ENCODE assay signal across 8 cellular contexts in the genomic region with DNA sequence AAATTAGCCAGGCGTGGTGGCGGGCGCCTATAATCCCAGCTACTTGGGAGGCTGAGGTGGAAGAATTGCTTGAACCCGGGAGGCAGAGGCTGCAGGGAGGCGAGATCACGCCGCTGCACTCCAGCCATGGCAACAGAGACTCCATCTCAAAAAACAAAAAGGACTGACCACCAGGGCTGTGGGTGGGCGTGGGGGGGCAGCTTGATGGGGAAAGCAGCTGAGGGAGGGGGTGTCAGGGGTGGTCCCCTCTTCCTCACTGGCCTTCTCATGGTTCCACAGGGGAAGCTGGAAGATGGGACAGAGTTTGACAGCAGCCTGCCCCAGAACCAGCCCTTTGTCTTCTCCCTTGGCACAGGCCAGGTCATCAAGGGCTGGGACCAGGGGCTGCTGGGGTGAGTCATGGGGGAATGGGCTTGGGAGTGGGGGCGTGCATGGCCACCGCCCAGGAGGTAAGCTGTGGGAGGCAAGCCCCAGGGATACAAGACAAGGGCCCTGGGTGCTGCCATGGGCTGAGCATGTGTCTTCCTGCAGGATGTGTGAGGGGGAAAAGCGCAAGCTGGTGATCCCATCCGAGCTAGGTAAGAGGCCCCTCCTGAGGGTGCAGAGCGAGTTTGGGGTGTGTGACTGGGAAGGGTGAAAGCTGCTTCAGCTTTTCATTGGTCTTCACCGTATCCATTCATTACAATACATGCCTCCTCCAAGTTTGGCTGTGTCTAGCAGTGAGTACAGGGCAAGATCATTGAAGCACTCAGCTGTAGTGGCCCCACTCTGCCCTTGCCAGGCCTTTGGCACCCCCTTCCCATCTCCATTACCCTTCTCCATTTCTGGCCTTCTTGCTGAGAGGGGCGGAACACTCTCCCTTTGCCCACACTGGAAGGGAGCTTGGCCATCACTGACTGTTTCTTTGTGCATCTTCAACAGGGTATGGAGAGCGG. TPM values are rescaled to one million over a fixed set of nuclear protein-coding genes. Genes with fewer than 3 reads are reported as not detected.
A peak's percentile ranks its signal among the peaks of the same experiment; 100 is the strongest.
DNase-seq lines count a peak whose midpoint lies in the region; ATAC-seq, FAIRE-seq and TF ChIP-seq lines count a peak whose summit lies in the region.

No MANE protein-coding gene starts in this region.

- CTCF ChIA-PET in activated CD8-positive, alpha-beta memory T cell treated with anti-CD3 and anti-CD28 coated beads, Interleukin-2, amount 10 ng/mL, durations not matched to agents 7 days and 5 days (lab: Charles Lee), result interaction anchor here (0.7 to 12.3 kb wide), 9 partner anchors 7 to 88 kb away, joined by 3 to 146 read pairs (median 5); partner anchors contain the start of genes CATSPERZ, ESRRA, FERMT3 and NUDT22
- CTCF ChIA-PET in activated CD4-positive, alpha-beta memory T cell treated with anti-CD3 and anti-CD28 coated beads for 36 hours (lab: Charles Lee), result interaction anchor here (0.8 to 5.0 kb wide), 6 partner anchors 8 to 297 kb away, joined by 3 to 28 read pairs (median 10); partner anchors contain the start of genes CATSPERZ, ESRRA and PLCB3

- no peak overlapping the region for H3K9ac ChIP-seq in keratinocyte (ENCODE audit: control insufficient read depth, extremely low read depth, insufficient read depth, low read length)

- 89% methylated on average over 14 of the region's 16 CpGs for WGBS in suprapubic skin

- TF ChIP-seq CTCF in keratinocyte (optimal IDR thresholded peaks at IDR 0.05 in 1 of 3, IDR thresholded peaks at IDR 0.05 in 1 of 3, conservative IDR thresholded peaks at IDR 0.05 in 1 of 3; ENCODE audit: extremely low read depth in 1 of 3, insufficient read depth in 2 of 3, low read length in 3 of 3), result no peak
- no peak for TF ChIP-seq CTCF in suprapubic skin (IDR thresholded peaks at IDR 0.05)

- DNase-seq in activated CD8-positive, alpha-beta memory T cell treated with anti-CD3 and anti-CD28 coated beads, Interleukin-2, amount 10 ng/mL, durations not matched to agents 7 days and 5 days, result no peak
- no peak for DNase-seq in activated CD8-positive, alpha-beta memory T cell treated with anti-CD3 and anti-CD28 coated beads, Interleukin-2, amount 50 U/mL, for 48 hours
- DNase-seq in activated CD4-positive, alpha-beta memory T cell treated with anti-CD3 and anti-CD28 coated beads for 36 hours, result no peak
- DNase-seq in keratinocyte (ENCODE audit: low read depth, low spot score), result no peak
- no peak for DNase-seq in suprapubic skin (ENCODE audit: low spot score in 2 of 2)
- DNase-seq in COLO829 (ENCODE audit: low spot score), result no peak

- POLR2A ChIA-PET in activated CD4-positive, alpha-beta memory T cell treated with anti-CD3 and anti-CD28 coated beads for 36 hours (lab: Charles Lee), result interaction anchor here (1.1 to 4.3 kb wide), 7 partner anchors 9 to 38 kb away, joined by 3 to 14 read pairs (median 6); partner anchors contain the start of genes FERMT3, NUDT22 and TRPT1

- H3K4me1 Mint-ChIP-seq in activated CD8-positive, alpha-beta memory T cell treated with anti-CD3 and anti-CD28 coated beads, Interleukin-2, amount 10 ng/mL, durations not matched to agents 7 days and 5 days, result peaks cover 44% of the 10 kb centered on the region
- H3K4me1 Mint-ChIP-seq in activated CD4-positive, alpha-beta memory T cell treated with anti-CD3 and anti-CD28 coated beads for 36 hours (ENCODE audit: low read depth), result peaks cover 35% of the 10 kb centered on the region

- H4K20me1 ChIP-seq in keratinocyte (ENCODE audit: control insufficient read depth, extremely low read depth, insufficient read depth, low read length), result no peaks in the 10 kb centered on the region

- intact Hi-C loops in activated CD4-positive, alpha-beta memory T cell treated with anti-CD3 and anti-CD28 coated beads for 36 hours (cut with micrococcal nuclease), result loop anchor here (10.0 kb wide), 1 partner anchor 872 kb away; the partner anchor contains the start of genes TM7SF2 and ZNHIT2

- no peaks in the 10 kb centered on the region for H3K27me3 Mint-ChIP-seq in activated CD8-positive, alpha-beta memory T cell treated with anti-CD3 and anti-CD28 coated beads, Interleukin-2, amount 10 ng/mL, durations not matched to agents 7 days and 5 days
- no peaks in the 10 kb centered on the region for H3K27me3 Mint-ChIP-seq in activated CD4-positive, alpha-beta memory T cell treated with anti-CD3 and anti-CD28 coated beads for 36 hours

- H3K27ac ChIP-seq in keratinocyte (ENCODE audit: control insufficient read depth, insufficient read depth, low read length) (peak overlapping the region; percentile 2), suprapubic skin (peak overlapping the region; percentile 97)

- H3K4me3 Mint-ChIP-seq in activated CD8-positive, alpha-beta memory T cell treated with anti-CD3 and anti-CD28 coated beads, Interleukin-2, amount 10 ng/mL, durations not matched to agents 7 days and 5 days, result peak overlapping the region; percentile 83
- H3K4me3 Mint-ChIP-seq in activated CD4-positive, alpha-beta memory T cell treated with anti-CD3 and anti-CD28 coated beads for 36 hours, result peak overlapping the region; percentile 89

- H3K36me3 Mint-ChIP-seq in activated CD8-positive, alpha-beta memory T cell treated with anti-CD3 and anti-CD28 coated beads, Interleukin-2, amount 10 ng/mL, durations not matched to agents 7 days and 5 days, result no peaks in the 10 kb centered on the region
- peaks cover 14% of the 10 kb centered on the region for H3K36me3 Mint-ChIP-seq in activated CD4-positive, alpha-beta memory T cell treated with anti-CD3 and anti-CD28 coated beads for 36 hours

- H3K79me2 ChIP-seq in keratinocyte (ENCODE audit: control insufficient read depth, insufficient read depth, low read length), result peaks cover 26% of the 10 kb centered on the region

- H2AFZ ChIP-seq in keratinocyte (ENCODE audit: control insufficient read depth, low read length), result no peak overlapping the region

- peaks cover 11 to 23% of the 10 kb centered on the region in 2 experiments for H3K36me3 ChIP-seq in keratinocyte (ENCODE audit: control insufficient read depth in 2 of 2, extremely low read depth in 1 of 2, insufficient read depth in 2 of 2, low read length in 2 of 2)
- peaks cover 23% of the 10 kb centered on the region for H3K36me3 ChIP-seq in suprapubic skin

- no peaks in the 10 kb centered on the region for H3K9me3 ChIP-seq in keratinocyte (ENCODE audit: control insufficient read depth, low read depth, low read length)
- H3K9me3 ChIP-seq in suprapubic skin, result no peaks in the 10 kb centered on the region

- dilution Hi-C loops in keratinocyte (cut with MboI; ENCODE audit: extremely low pct_ligation_motif_present, low sequenced_read_pairs), result no loop called here

- peak overlapping the region; percentile 95 for H3K27ac Mint-ChIP-seq in activated CD8-positive, alpha-beta memory T cell treated with anti-CD3 and anti-CD28 coated beads, Interleukin-2, amount 10 ng/mL, durations not matched to agents 7 days and 5 days
- H3K27ac Mint-ChIP-seq in activated CD4-positive, alpha-beta memory T cell treated with anti-CD3 and anti-CD28 coated beads for 36 hours, result peak overlapping the region; percentile 98

- no peak for ATAC-seq in activated CD8-positive, alpha-beta memory T cell treated with anti-CD3 and anti-CD28 coated beads, Interleukin-2, amount 10 ng/mL, durations not matched to agents 7 days and 5 days
- ATAC-seq in HG03521 (IDR thresholded peaks at IDR 0.05; ENCODE audit: unreplicated experiment), result no peak
- no peak for ATAC-seq in HG03432 (IDR thresholded peaks at IDR 0.05; ENCODE audit: unreplicated experiment)

- H3K27me3 ChIP-seq in keratinocyte (ENCODE audit: control insufficient read depth, extremely low read depth, insufficient read depth, low read length), result no peaks in the 10 kb centered on the region
- H3K27me3 ChIP-seq in suprapubic skin, result no peaks in the 10 kb centered on the region

- FAIRE-seq in keratinocyte (lab: Jason Lieb, UNC), result no peak

- H3K4me1 ChIP-seq in keratinocyte (ENCODE audit: control insufficient read depth, extremely low read depth, insufficient read depth, low read length) (peaks cover 40% of the 10 kb centered on the region), suprapubic skin (peaks cover 76% of the 10 kb centered on the region)

- peak overlapping the region in 1 of 3 experiments; percentile 72 for H3K4me3 ChIP-seq in keratinocyte (ENCODE audit: control insufficient read depth in 2 of 3, extremely low read depth in 1 of 3, insufficient read depth in 2 of 3, low read depth in 1 of 3, low read length in 3 of 3)
- peak overlapping the region; percentile 84 for H3K4me3 ChIP-seq in suprapubic skin

- H3K9me1 ChIP-seq in keratinocyte (ENCODE audit: control insufficient read depth, extremely low read depth, insufficient read depth, low read length), result no peaks in the 10 kb centered on the region

- H3K9me3 Mint-ChIP-seq in activated CD8-positive, alpha-beta memory T cell treated with anti-CD3 and anti-CD28 coated beads, Interleukin-2, amount 10 ng/mL, durations not matched to agents 7 days and 5 days (ENCODE audit: low read depth), result no peaks in the 10 kb centered on the region
- H3K9me3 Mint-ChIP-seq in activated CD4-positive, alpha-beta memory T cell treated with anti-CD3 and anti-CD28 coated beads for 36 hours, result no peaks in the 10 kb centered on the region

- peak overlapping the region; percentile 67 for H3K4me2 ChIP-seq in keratinocyte (ENCODE audit: control insufficient read depth, extremely low read depth, insufficient read depth, low read depth, low read length)

- no peak for TF ChIP-seq EP300 in suprapubic skin (IDR thresholded peaks at IDR 0.05)

- no peak for TF ChIP-seq POLR2A in suprapubic skin (IDR thresholded peaks at IDR 0.05)

RNA-seq across cellular contexts. Expression of gene FKBP2, which starts 2.3 kb away (rescaled TPM):
- total RNA-seq in activated CD8-positive, alpha-beta memory T cell treated with anti-CD3 and anti-CD28 coated beads, Interleukin-2, amount 10 ng/mL, durations not matched to agents 7 days and 5 days, result 10 to 100 TPM; 23.4 to 23.9 TPM
- total RNA-seq in activated CD4-positive, alpha-beta memory T cell treated with anti-CD3 and anti-CD28 coated beads for 36 hours, result 10 to 100 TPM; 28.7 to 34.9 TPM
- 40.3 to 57.7 TPM (median 51.9 TPM) in 3 replicates for polyA plus RNA-seq in keratinocyte
- polyA plus RNA-seq in keratinocyte (2011; ENCODE audit: low read depth), result 13.5 TPM
- polyA plus RNA-seq in keratinocyte (2011; cell fraction: cytosol; rRNA removed), result 25.4 and 60.1 TPM in 2 replicates
- 36.5 and 39.2 TPM in 2 replicates for polyA plus RNA-seq in keratinocyte (2011; cell fraction: nucleus; rRNA removed)
- polyA plus RNA-seq in keratinocyte (2012; ENCODE audit: low replicate concordance), result 59.4 and 124 TPM in 2 replicates
- 19.1 to 44.3 TPM (median 19.4 TPM) in 3 replicates for polyA minus RNA-seq in keratinocyte
- polyA minus RNA-seq in keratinocyte (2011; cell fraction: cytosol; rRNA and poly(A)+ RNA removed), result 48.7 TPM
- polyA minus RNA-seq in keratinocyte (2011; cell fraction: nucleus; rRNA and poly(A)+ RNA removed), result 10.8 and 13.9 TPM in 2 replicates
- total RNA-seq in suprapubic skin, result 10 to 100 TPM; 43.9 to 64.7 (median 53.4) TPM

RNA-seq across cellular contexts. Expression of gene PPP1R14B, which starts 3.6 kb away (rescaled TPM):
- total RNA-seq in activated CD8-positive, alpha-beta memory T cell treated with anti-CD3 and anti-CD28 coated beads, Interleukin-2, amount 10 ng/mL, durations not matched to agents 7 days and 5 days, result 100 to 1,000 TPM; 142 to 177 TPM
- 100 to 1,000 TPM; 238 to 242 TPM for total RNA-seq in activated CD4-positive, alpha-beta memory T cell treated with anti-CD3 and anti-CD28 coated beads for 36 hours
- polyA plus RNA-seq in keratinocyte, result 182 to 254 TPM (median 208 TPM) in 3 replicates
- 228 TPM for polyA plus RNA-seq in keratinocyte (2011; ENCODE audit: low read depth)
- polyA plus RNA-seq in keratinocyte (2011; cell fraction: cytosol; rRNA removed), result 136 and 242 TPM in 2 replicates
- polyA plus RNA-seq in keratinocyte (2011; cell fraction: nucleus; rRNA removed), result 88.4 and 97.8 TPM in 2 replicates
- 206 and 370 TPM in 2 replicates for polyA plus RNA-seq in keratinocyte (2012; ENCODE audit: low replicate concordance)
- polyA minus RNA-seq in keratinocyte, result 67.7 to 176 TPM (median 81.0 TPM) in 3 replicates
- 142 TPM for polyA minus RNA-seq in keratinocyte (2011; cell fraction: cytosol; rRNA and poly(A)+ RNA removed)
- 24.2 and 30.3 TPM in 2 replicates for polyA minus RNA-seq in keratinocyte (2011; cell fraction: nucleus; rRNA and poly(A)+ RNA removed)
- 100 to 1,000 TPM; 127 to 220 (median 158) TPM for total RNA-seq in suprapubic skin

RNA-seq across cellular contexts. Expression of gene PLCB3, which starts 8.1 kb away (rescaled TPM):
- 10 to 100 TPM; 18.1 to 20.4 TPM for total RNA-seq in activated CD8-positive, alpha-beta memory T cell treated with anti-CD3 and anti-CD28 coated beads, Interleukin-2, amount 10 ng/mL, durations not matched to agents 7 days and 5 days
- total RNA-seq in activated CD4-positive, alpha-beta memory T cell treated with anti-CD3 and anti-CD28 coated beads for 36 hours, result 10 to 100 TPM; 10.4 to 12.3 TPM
- polyA plus RNA-seq in keratinocyte, result 32.5 to 46.9 TPM (median 42.0 TPM) in 3 replicates
- 22.4 TPM for polyA plus RNA-seq in keratinocyte (2011; ENCODE audit: low read depth)
- polyA plus RNA-seq in keratinocyte (2011; cell fraction: cytosol; rRNA removed), result 24.4 and 45.9 TPM in 2 replicates
- polyA plus RNA-seq in keratinocyte (2011; cell fraction: nucleus; rRNA removed), result 80.0 and 97.8 TPM in 2 replicates
- 23.8 and 55.9 TPM in 2 replicates for polyA plus RNA-seq in keratinocyte (2012; ENCODE audit: low replicate concordance)
- 59.1 to 134 TPM (median 63.1 TPM) in 3 replicates for polyA minus RNA-seq in keratinocyte
- polyA minus RNA-seq in keratinocyte (2011; cell fraction: cytosol; rRNA and poly(A)+ RNA removed), result 84.8 TPM
- 55.3 and 67.1 TPM in 2 replicates for polyA minus RNA-seq in keratinocyte (2011; cell fraction: nucleus; rRNA and poly(A)+ RNA removed)
- total RNA-seq in suprapubic skin, result 10 to 100 TPM; 33.3 to 46.9 (median 36.3) TPM

RNA-seq across cellular contexts. Expression of gene VEGFB, which starts 8.8 kb away (rescaled TPM):
- total RNA-seq in activated CD8-positive, alpha-beta memory T cell treated with anti-CD3 and anti-CD28 coated beads, Interleukin-2, amount 10 ng/mL, durations not matched to agents 7 days and 5 days, result 10 to 100 TPM; 53.4 to 54.8 TPM
- total RNA-seq in activated CD4-positive, alpha-beta memory T cell treated with anti-CD3 and anti-CD28 coated beads for 36 hours, result 10 to 100 TPM; 78.9 to 82.1 TPM
- 9.7 to 23.3 TPM (median 10.0 TPM) in 3 replicates for polyA plus RNA-seq in keratinocyte
- 9.0 TPM for polyA plus RNA-seq in keratinocyte (2011; ENCODE audit: low read depth)
- 11.0 and 16.3 TPM in 2 replicates for polyA plus RNA-seq in keratinocyte (2011; cell fraction: cytosol; rRNA removed)
- 10.7 and 13.0 TPM in 2 replicates for polyA plus RNA-seq in keratinocyte (2011; cell fraction: nucleus; rRNA removed)
- 49.0 and 59.7 TPM in 2 replicates for polyA plus RNA-seq in keratinocyte (2012; ENCODE audit: low replicate concordance)
- polyA minus RNA-seq in keratinocyte, result 5.9 to 9.7 TPM (median 7.4 TPM) in 3 replicates
- polyA minus RNA-seq in keratinocyte (2011; cell fraction: cytosol; rRNA and poly(A)+ RNA removed), result 14.0 TPM
- polyA minus RNA-seq in keratinocyte (2011; cell fraction: nucleus; rRNA and poly(A)+ RNA removed), result 2.7 and 3.0 TPM in 2 replicates
- total RNA-seq in suprapubic skin, result 10 to 100 TPM; 56.1 to 75.0 (median 65.5) TPM

RNA-seq across cellular contexts. Expression of gene DNAJC4, which starts 12.8 kb away (rescaled TPM):
- total RNA-seq in activated CD8-positive, alpha-beta memory T cell treated with anti-CD3 and anti-CD28 coated beads, Interleukin-2, amount 10 ng/mL, durations not matched to agents 7 days and 5 days, result 10 to 100 TPM; 29.7 to 37.0 TPM
- total RNA-seq in activated CD4-positive, alpha-beta memory T cell treated with anti-CD3 and anti-CD28 coated beads for 36 hours, result 10 to 100 TPM; 22.5 to 26.2 TPM
- polyA plus RNA-seq in keratinocyte, result 10.1 to 24.7 TPM (median 12.2 TPM) in 3 replicates
- 9.3 TPM for polyA plus RNA-seq in keratinocyte (2011; ENCODE audit: low read depth)
- polyA plus RNA-seq in keratinocyte (2011; cell fraction: cytosol; rRNA removed), result 9.2 and 17.4 TPM in 2 replicates
- 18.2 and 23.5 TPM in 2 replicates for polyA plus RNA-seq in keratinocyte (2011; cell fraction: nucleus; rRNA removed)
- 14.5 and 34.1 TPM in 2 replicates for polyA plus RNA-seq in keratinocyte (2012; ENCODE audit: low replicate concordance)
- polyA minus RNA-seq in keratinocyte, result 8.9 to 21.3 TPM (median 12.1 TPM) in 3 replicates
- 17.5 TPM for polyA minus RNA-seq in keratinocyte (2011; cell fraction: cytosol; rRNA and poly(A)+ RNA removed)
- 3.3 and 6.4 TPM in 2 replicates for polyA minus RNA-seq in keratinocyte (2011; cell fraction: nucleus; rRNA and poly(A)+ RNA removed)
- 10 to 100 TPM; 26.9 to 55.1 (median 37.3) TPM for total RNA-seq in suprapubic skin
